21 cellular contexts compared by ENCODE assay signal in genomic region chr15:48017747-48018146, GRCh38.
A peak's percentile ranks its signal among the peaks of the same experiment; 100 is the strongest.
DNase-seq lines count a peak whose midpoint lies in the region; ATAC-seq, FAIRE-seq and TF ChIP-seq lines count a peak whose summit lies in the region.
"Had no signal": no experiment of that assay in that cellular context is flagged by ENCODE, and none has a peak within 500 bp of the region (broad histone marks: within the 10 kb centered on the region; RNA-seq: fewer than 3 reads in every experiment).

No MANE protein-coding gene starts in this region.

- H3K4me2 ChIP-seq in keratinocyte (ENCODE audit: control insufficient read depth, extremely low read depth, insufficient read depth, low read depth, low read length) = peak overlapping the region; percentile 61
- H3K4me2 ChIP-seq: A549 had no signal

- no peaks in the 10 kb centered on the region for H3K36me3 Mint-ChIP-seq in neural crest cell (ENCODE audit: low read depth)

- H3K9ac ChIP-seq in keratinocyte (ENCODE audit: control insufficient read depth, extremely low read depth, insufficient read depth, low read length) = peak overlapping the region; percentile 30

- no peaks in the 10 kb centered on the region for H3K27me3 Mint-ChIP-seq in neural crest cell (ENCODE audit: low read depth)

- no peaks in the 10 kb centered on the region for H4K20me1 ChIP-seq in keratinocyte (ENCODE audit: control insufficient read depth, extremely low read depth, insufficient read depth, low read length)

- no peaks in the 10 kb centered on the region for H3K36me3 ChIP-seq in RWPE2 (ENCODE audit: low read depth)
- no peaks in the 10 kb centered on the region for H3K36me3 ChIP-seq in keratinocyte (ENCODE audit: control insufficient read depth in 2 of 2, extremely low read depth in 1 of 2, insufficient read depth in 2 of 2, low read length in 2 of 2)
- H3K36me3 ChIP-seq: Peyer's patch had no signal

- H3K4me1 Mint-ChIP-seq in neural crest cell = no peaks in the 10 kb centered on the region

- dilution Hi-C loops in keratinocyte (cut with MboI; ENCODE audit: extremely low pct_ligation_motif_present, low sequenced_read_pairs) = no loop called here

- H3K4me1 ChIP-seq in RWPE2 (ENCODE audit: insufficient read depth, poor library complexity, severe bottlenecking) (peaks cover 7% of the 10 kb centered on the region), keratinocyte (ENCODE audit: control insufficient read depth, extremely low read depth, insufficient read depth, low read length) (peaks cover 9% of the 10 kb centered on the region)
- H3K4me1 ChIP-seq: A549, Peyer's patch had no signal

- H3K27me3 ChIP-seq in RWPE2 (ENCODE audit: insufficient read depth, poor library complexity, severe bottlenecking) = no peaks in the 10 kb centered on the region
- no peaks in the 10 kb centered on the region for H3K27me3 ChIP-seq in keratinocyte (ENCODE audit: control insufficient read depth, extremely low read depth, insufficient read depth, low read length)
- H3K27me3 ChIP-seq: Peyer's patch had no signal

- H3K9me1 ChIP-seq in keratinocyte (ENCODE audit: control insufficient read depth, extremely low read depth, insufficient read depth, low read length) = no peaks in the 10 kb centered on the region

- no peak overlapping the region for H3K4me3 Mint-ChIP-seq in neural crest cell

- peak overlapping the region; percentile 28 for H3K27ac Mint-ChIP-seq in neural crest cell (ENCODE audit: unreplicated experiment)

- ATAC-seq in RWPE2 (ENCODE audit: low read depth) (peak; percentile 17; the same call in 2 of the 3 replicates), GM18517 (IDR thresholded peaks at IDR 0.05; ENCODE audit: unreplicated experiment) (no peak)
- ATAC-seq: A549 had no signal

- H3K4me3 ChIP-seq in RWPE2 (ENCODE audit: severe bottlenecking) (no peak overlapping the region), keratinocyte (ENCODE audit: control insufficient read depth in 2 of 3, extremely low read depth in 1 of 3, insufficient read depth in 2 of 3, low read depth in 1 of 3, low read length in 3 of 3) (no peak overlapping the region)
- H3K4me3 ChIP-seq: A549, Peyer's patch, SK-N-MC had no signal

- DNase-seq in RWPE2 (ENCODE audit: low spot score) (no peak), keratinocyte (ENCODE audit: low read depth, low spot score) (no peak), neural crest cell (ENCODE audit: low read depth, low spot score) (no peak), NCI-H1048 (lab: John Stamatoyannopoulos, UW) (no peak), KBM-7 (no peak), NAMALWA (ENCODE audit: low spot score) (no peak)
- DNase-seq: C1 segment of cervical spinal cord, DND-41, Karpas-422, NCI-H1417 treated with DMSO at 0.1 percent for 48 hours, NCI-H2029 treated with DMSO at 0.1 percent for 48 hours, NCI-H2227 treated with DMSO at 0.1 percent for 48 hours, NCI-H524, Peyer's patch, Right ventricle myocardium superior had no signal

- no peaks in the 10 kb centered on the region for H3K9me3 Mint-ChIP-seq in neural crest cell

- H3K9me3 ChIP-seq in RWPE2 (ENCODE audit: severe bottlenecking) (no peaks in the 10 kb centered on the region), keratinocyte (ENCODE audit: control insufficient read depth, low read depth, low read length) (no peaks in the 10 kb centered on the region)
- H3K9me3 ChIP-seq: A549, Peyer's patch had no signal

- no peak for TF ChIP-seq CTCF in C4-2B (conservative IDR thresholded peaks at IDR 0.05)
- no peak for TF ChIP-seq CTCF in RWPE2 (IDR thresholded peaks at IDR 0.05; ENCODE audit: poor library complexity, severe bottlenecking)
- no peak for TF ChIP-seq CTCF in keratinocyte (optimal IDR thresholded peaks at IDR 0.05 in 1 of 3, IDR thresholded peaks at IDR 0.05 in 1 of 3, conservative IDR thresholded peaks at IDR 0.05 in 1 of 3; ENCODE audit: extremely low read depth in 1 of 3, insufficient read depth in 2 of 3, low read length in 3 of 3)
- TF ChIP-seq CTCF in neural crest cell (conservative IDR thresholded peaks at IDR 0.05) = no peak

- peak overlapping the region; percentile 94 for H2AFZ ChIP-seq in keratinocyte (ENCODE audit: control insufficient read depth, low read length)

- FAIRE-seq in keratinocyte (lab: Jason Lieb, UNC) = no peak
- FAIRE-seq: A549, G401.6, H54 had no signal

- peak overlapping the region; percentile 79 for H3K27ac ChIP-seq in C4-2B
- no peak overlapping the region for H3K27ac ChIP-seq in RWPE2 (ENCODE audit: poor library complexity, severe bottlenecking)
- H3K27ac ChIP-seq in keratinocyte (ENCODE audit: control insufficient read depth, insufficient read depth, low read length) = no peak overlapping the region
- H3K27ac ChIP-seq: A549, Peyer's patch, SK-N-MC had no signal

- in situ Hi-C loops in KBM-7 (cut with MboI; ENCODE audit: low pct_unique_long_range_greater_than_20kb, low sequenced_read_pairs) = no loop called here

- H3K79me2 ChIP-seq in keratinocyte (ENCODE audit: control insufficient read depth, insufficient read depth, low read length) = no peaks in the 10 kb centered on the region
